Comparison of ENCODE assay signal across 14 cellular contexts in genomic region chr2:119323459-119323858, GRCh38.
"Had no signal": no experiment of that assay in that cellular context is flagged by ENCODE, and none has a peak within 500 bp of the region (broad histone marks: within the 10 kb centered on the region; RNA-seq: fewer than 3 reads in every experiment).

No MANE protein-coding gene starts in this region.

- ATAC-seq: left colon; stimulated activated effector memory CD8-positive, alpha-beta T cell treated with anti-CD3 and anti-CD28 coated beads, Interleukin-12 subunit alpha, Interleukin-12 subunit beta, amount 100 ng/mL, for 72 hours had no signal

- H3K36me3 Mint-ChIP-seq: activated naive CD8-positive, alpha-beta T cell treated with anti-CD3 and anti-CD28 coated beads, Interleukin-2, amount 10 ng/mL, durations not matched to agents 7 days and 5 days; stimulated activated effector memory CD8-positive, alpha-beta T cell treated with anti-CD3 and anti-CD28 coated beads, Interleukin-12 subunit alpha, Interleukin-12 subunit beta, amount 100 ng/mL, for 72 hours had no signal

- H3K27ac Mint-ChIP-seq: activated CD4-positive, alpha-beta memory T cell treated with anti-CD3 and anti-CD28 coated beads for 36 hours; activated naive CD8-positive, alpha-beta T cell treated with anti-CD3 and anti-CD28 coated beads, Interleukin-2, amount 10 ng/mL, durations not matched to agents 7 days and 5 days; stimulated activated effector memory CD8-positive, alpha-beta T cell treated with anti-CD3 and anti-CD28 coated beads, Interleukin-12 subunit alpha, Interleukin-12 subunit beta, amount 100 ng/mL, for 72 hours had no signal

- H3K4me1 Mint-ChIP-seq: activated naive CD8-positive, alpha-beta T cell treated with anti-CD3 and anti-CD28 coated beads, Interleukin-2, amount 10 ng/mL, durations not matched to agents 7 days and 5 days; naive B cell; stimulated activated effector memory CD8-positive, alpha-beta T cell treated with anti-CD3 and anti-CD28 coated beads, Interleukin-12 subunit alpha, Interleukin-12 subunit beta, amount 100 ng/mL, for 72 hours had no signal

- H3K27ac ChIP-seq: tibial nerve had no signal

- H3K4me3 Mint-ChIP-seq: activated CD4-positive, alpha-beta memory T cell treated with anti-CD3 and anti-CD28 coated beads for 36 hours; activated naive CD8-positive, alpha-beta T cell treated with anti-CD3 and anti-CD28 coated beads, Interleukin-2, amount 10 ng/mL, durations not matched to agents 7 days and 5 days; stimulated activated effector memory CD8-positive, alpha-beta T cell treated with anti-CD3 and anti-CD28 coated beads, Interleukin-12 subunit alpha, Interleukin-12 subunit beta, amount 100 ng/mL, for 72 hours had no signal

- H3K9me3 ChIP-seq: tibial nerve had no signal

- H3K27me3 ChIP-seq: tibial nerve had no signal

- H3K27me3 Mint-ChIP-seq: activated CD4-positive, alpha-beta memory T cell treated with anti-CD3 and anti-CD28 coated beads for 36 hours; activated naive CD8-positive, alpha-beta T cell treated with anti-CD3 and anti-CD28 coated beads, Interleukin-2, amount 10 ng/mL, durations not matched to agents 7 days and 5 days; naive B cell had no signal

- H3K4me3 ChIP-seq: lung, tibial nerve had no signal

- DNase-seq: activated CD4-positive, alpha-beta memory T cell treated with anti-CD3 and anti-CD28 coated beads for 36 hours; activated CD4-positive, CD25-positive, alpha-beta regulatory T cell treated with anti-CD3 and anti-CD28 coated beads, Interleukin-2, amount 50 U/mL, for 72 hours; activated gamma-delta T cell treated with Interleukin-2 at 50 U/mL for 16 hours; activated naive CD8-positive, alpha-beta T cell treated with anti-CD3 and anti-CD28 coated beads, Interleukin-2, amount 10 ng/mL, durations not matched to agents 7 days and 5 days; activated T-cell treated with anti-CD3 and anti-CD28 coated beads, Interleukin-2, amount 50 U/mL, for 48 hours; aorta; hypothalamus; left colon; naive B cell; posterior cingulate gyrus; T-helper 2 cell had no signal

- H3K36me3 ChIP-seq: tibial nerve had no signal

- H3K9me3 Mint-ChIP-seq: activated CD4-positive, alpha-beta memory T cell treated with anti-CD3 and anti-CD28 coated beads for 36 hours; activated naive CD8-positive, alpha-beta T cell treated with anti-CD3 and anti-CD28 coated beads, Interleukin-2, amount 10 ng/mL, durations not matched to agents 7 days and 5 days; naive B cell; stimulated activated effector memory CD8-positive, alpha-beta T cell treated with anti-CD3 and anti-CD28 coated beads, Interleukin-12 subunit alpha, Interleukin-12 subunit beta, amount 100 ng/mL, for 72 hours had no signal

- H3K4me1 ChIP-seq: tibial nerve had no signal
